In genomic region chr3:127889461-127889863, GRCh38 we compare ENCODE assay signal across 16 cellular contexts. TPM values are rescaled to one million over a fixed set of nuclear protein-coding genes. Genes with fewer than 3 reads are reported as not detected.
DNase-seq lines count a peak whose midpoint lies in the region; ATAC-seq and TF ChIP-seq lines count a peak whose summit lies in the region.
"Had no signal": no experiment of that assay in that cellular context is flagged by ENCODE, and none has a peak within 500 bp of the region (broad histone marks: within the 10 kb centered on the region; RNA-seq: fewer than 3 reads in every experiment).

No MANE protein-coding gene starts in this region.

- DNase-seq in activated T-cell treated with anti-CD3 and anti-CD28 coated beads, Interleukin-2, amount 50 U/mL, for 24 hours, result no peak
- DNase-seq in activated T-cell treated with anti-CD3 and anti-CD28 coated beads, Interleukin-2, amount 50 U/mL, for 4 hours, result no peak
- DNase-seq in astrocyte of the spinal cord (ENCODE audit: low read depth, low spot score) (peak; percentile 65), foreskin fibroblast (peak; percentile 78 to 82), NCI-H1436 (lab: John Stamatoyannopoulos, UW) (no peak), pons (ENCODE audit: low spot score) (no peak)
- DNase-seq in stimulated activated naive B cell treated with anti-CD40 and anti-IgM and Interleukin-4, amounts not matched to agents 10 μg/mL and 1 μg/mL and 100 μg/mL, for 72 hours, result no peak
- DNase-seq: activated CD8-positive, alpha-beta memory T cell treated with anti-CD3 and anti-CD28 coated beads, Interleukin-2, amount 50 U/mL, for 4 hours; NCI-H187 had no signal

- no peak overlapping the region for H3K4me3 Mint-ChIP-seq in activated T-cell treated with anti-CD3 and anti-CD28 coated beads, Interleukin-2, amount 50 U/mL, for 24 hours
- H3K4me3 Mint-ChIP-seq in activated T-cell treated with anti-CD3 and anti-CD28 coated beads, Interleukin-2, amount 50 U/mL, for 4 hours, result no peak overlapping the region
- H3K4me3 Mint-ChIP-seq in stimulated activated naive B cell treated with anti-CD40 and anti-IgM and Interleukin-4, amounts not matched to agents 10 μg/mL and 1 μg/mL and 100 μg/mL, for 72 hours, result no peak overlapping the region
- H3K4me3 Mint-ChIP-seq: IgD-negative memory B cell had no signal

- peaks cover 3% of the 10 kb centered on the region for H3K36me3 Mint-ChIP-seq in activated T-cell treated with anti-CD3 and anti-CD28 coated beads, Interleukin-2, amount 50 U/mL, for 24 hours (ENCODE audit: low read depth)
- no peaks in the 10 kb centered on the region for H3K36me3 Mint-ChIP-seq in activated T-cell treated with anti-CD3 and anti-CD28 coated beads, Interleukin-2, amount 50 U/mL, for 4 hours (ENCODE audit: insufficient read depth)
- H3K36me3 Mint-ChIP-seq in stimulated activated naive B cell treated with anti-CD40 and anti-IgM and Interleukin-4, amounts not matched to agents 10 μg/mL and 1 μg/mL and 100 μg/mL, for 72 hours, result peaks cover 18 to 32% of the 10 kb centered on the region in 2 donors

- H3K4me1 Mint-ChIP-seq in activated T-cell treated with anti-CD3 and anti-CD28 coated beads, Interleukin-2, amount 50 U/mL, for 24 hours (ENCODE audit: low read depth), result peaks cover 9% of the 10 kb centered on the region
- no peaks in the 10 kb centered on the region for H3K4me1 Mint-ChIP-seq in activated T-cell treated with anti-CD3 and anti-CD28 coated beads, Interleukin-2, amount 50 U/mL, for 4 hours (ENCODE audit: low read depth)
- H3K4me1 Mint-ChIP-seq in stimulated activated naive B cell treated with anti-CD40 and anti-IgM and Interleukin-4, amounts not matched to agents 10 μg/mL and 1 μg/mL and 100 μg/mL, for 72 hours, result peaks cover 9 to 20% of the 10 kb centered on the region in 2 donors
- H3K4me1 Mint-ChIP-seq: IgD-negative memory B cell had no signal

- no peak for TF ChIP-seq CTCF in astrocyte of the spinal cord (IDR thresholded peaks at IDR 0.05; ENCODE audit: low read depth, low read length)
- no peak for TF ChIP-seq CTCF in foreskin fibroblast (IDR thresholded peaks at IDR 0.05; ENCODE audit: low read depth, low read length)

- peaks cover 19% of the 10 kb centered on the region for H3K27me3 Mint-ChIP-seq in activated T-cell treated with anti-CD3 and anti-CD28 coated beads, Interleukin-2, amount 50 U/mL, for 24 hours
- peaks cover 20% of the 10 kb centered on the region for H3K27me3 Mint-ChIP-seq in activated T-cell treated with anti-CD3 and anti-CD28 coated beads, Interleukin-2, amount 50 U/mL, for 4 hours (ENCODE audit: low read depth)
- H3K27me3 Mint-ChIP-seq in stimulated activated naive B cell treated with anti-CD40 and anti-IgM and Interleukin-4, amounts not matched to agents 10 μg/mL and 1 μg/mL and 100 μg/mL, for 72 hours, result peaks cover 5 to 7% of the 10 kb centered on the region in 2 donors

- peak overlapping the region; percentile 35 for H3K27ac Mint-ChIP-seq in activated T-cell treated with anti-CD3 and anti-CD28 coated beads, Interleukin-2, amount 50 U/mL, for 24 hours
- peak overlapping the region; percentile 82 for H3K27ac Mint-ChIP-seq in stimulated activated naive B cell treated with anti-CD40 and anti-IgM and Interleukin-4, amounts not matched to agents 10 μg/mL and 1 μg/mL and 100 μg/mL, for 72 hours
- H3K27ac Mint-ChIP-seq: IgD-negative memory B cell had no signal

- no peak for ATAC-seq in activated T-cell treated with anti-CD3 and anti-CD28 coated beads, Interleukin-2, amount 50 U/mL, for 4 hours
- ATAC-seq in stimulated activated naive B cell treated with anti-CD40 and anti-IgM and Interleukin-4, amounts not matched to agents 10 μg/mL and 1 μg/mL and 100 μg/mL, for 72 hours (replicated peaks), result peak; percentile 56 to 70
- ATAC-seq in GM21786 (IDR thresholded peaks at IDR 0.05; ENCODE audit: unreplicated experiment), result no peak

- H3K4me3 ChIP-seq in astrocyte of the spinal cord (ENCODE audit: low read depth, low read length) (no peak overlapping the region), foreskin fibroblast (ENCODE audit: low read depth in 1 of 2, low read length in 2 of 2) (no peak overlapping the region)
- H3K4me3 ChIP-seq: cardiac muscle cell, esophagus muscularis mucosa, skin epidermis, tibial nerve had no signal

- H3K9me3 Mint-ChIP-seq in activated T-cell treated with anti-CD3 and anti-CD28 coated beads, Interleukin-2, amount 50 U/mL, for 24 hours, result peaks cover 18% of the 10 kb centered on the region
- H3K9me3 Mint-ChIP-seq in activated T-cell treated with anti-CD3 and anti-CD28 coated beads, Interleukin-2, amount 50 U/mL, for 4 hours, result peaks cover 9% of the 10 kb centered on the region
- H3K9me3 Mint-ChIP-seq in stimulated activated naive B cell treated with anti-CD40 and anti-IgM and Interleukin-4, amounts not matched to agents 10 μg/mL and 1 μg/mL and 100 μg/mL, for 72 hours, result peaks cover 16 to 31% of the 10 kb centered on the region in 2 donors

- in situ Hi-C loops in astrocyte of the spinal cord (cut with HindIII; ENCODE audit: low sequenced_read_pairs), result no loop called here

RNA-seq across cellular contexts. Expression of gene KBTBD12, which starts 25.6 kb away (rescaled TPM):
- total RNA-seq in activated T-cell treated with anti-CD3 and anti-CD28 coated beads, Interleukin-2, amount 50 U/mL, for 4 hours, result under 1 TPM in 1 of 3 donors, not detected in 2; 0.05 TPM
- total RNA-seq: SK-MEL-5 had no signal

Comparison
In these comparisons a context has a peak if more than half of its experiments do, and no peak if none do; other contexts are left out.
1. DNase-seq: peak in astrocyte of the spinal cord (single experiment) and foreskin fibroblast (2 of 2); none in activated T-cell treated with anti-CD3 and anti-CD28 coated beads, Interleukin-2, amount 50 U/mL, for 24 hours (single experiment), activated T-cell treated with anti-CD3 and anti-CD28 coated beads, Interleukin-2, amount 50 U/mL, for 4 hours (single experiment), stimulated activated naive B cell treated with anti-CD40 and anti-IgM and Interleukin-4, amounts not matched to agents 10 μg/mL and 1 μg/mL and 100 μg/mL, for 72 hours (single experiment), NCI-H1436 (single experiment) and pons (single experiment).
2. ATAC-seq: peak in stimulated activated naive B cell treated with anti-CD40 and anti-IgM and Interleukin-4, amounts not matched to agents 10 μg/mL and 1 μg/mL and 100 μg/mL, for 72 hours (2 of 2); none in activated T-cell treated with anti-CD3 and anti-CD28 coated beads, Interleukin-2, amount 50 U/mL, for 4 hours (0 of 2) and GM21786 (single experiment).